ENCODE assay signal across 8 cellular contexts in the genomic region with DNA sequence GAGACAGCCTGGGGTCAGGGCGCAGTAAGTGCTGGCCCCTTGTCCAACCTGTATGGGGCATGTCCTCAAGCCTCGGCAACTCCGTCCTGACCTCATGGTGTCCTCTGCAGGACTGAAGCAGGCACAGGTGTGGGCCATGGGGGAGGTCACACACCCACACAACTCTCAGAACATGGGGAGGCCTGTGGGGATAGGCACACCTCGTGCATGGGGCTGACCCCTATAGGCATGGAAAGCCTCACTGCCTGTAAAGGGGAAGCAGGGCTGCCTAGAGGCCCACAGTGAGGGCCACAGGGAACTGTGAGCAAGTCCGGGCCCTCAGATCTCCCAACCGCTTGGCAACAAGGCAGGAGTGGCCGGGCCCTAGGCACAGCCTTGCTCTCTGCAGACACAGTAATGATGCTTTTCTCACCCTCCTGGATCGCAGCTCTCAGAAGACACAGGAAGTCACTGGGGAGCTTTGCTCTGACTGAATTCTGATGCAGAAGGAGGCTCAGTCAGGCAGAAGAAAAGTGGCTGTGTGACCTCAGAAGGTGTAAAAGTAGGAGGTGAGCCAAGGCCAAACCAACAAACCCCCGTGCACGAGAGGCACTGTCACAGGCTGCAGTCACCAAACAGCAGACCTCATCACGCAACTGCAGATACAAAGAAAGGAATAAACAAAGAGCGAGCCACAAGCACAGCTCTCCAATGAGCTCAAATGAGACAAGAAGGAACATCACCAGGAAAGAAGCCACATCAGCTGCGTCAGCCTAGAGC. TPM values are rescaled to one million over a fixed set of nuclear protein-coding genes. Genes with fewer than 3 reads are reported as not detected.
DNase-seq lines count a peak whose midpoint lies in the region; ATAC-seq, FAIRE-seq and TF ChIP-seq lines count a peak whose summit lies in the region.
"Had no signal": no experiment of that assay in that cellular context is flagged by ENCODE, and none has a peak within 500 bp of the region (broad histone marks: within the 10 kb centered on the region; RNA-seq: fewer than 3 reads in every experiment).

No MANE protein-coding gene starts in this region.

- DNase-seq in GM12892 (ENCODE audit: insufficient read length): no peak
- DNase-seq in osteocyte (ENCODE audit: extremely low spot score, unreplicated experiment): no peak
- no peak for DNase-seq in NCI-H526 (lab: John Stamatoyannopoulos, UW)
- DNase-seq: NCI-H2029 had no signal

- H3K27ac Mint-ChIP-seq in activated naive CD8-positive, alpha-beta T cell: peak overlapping the region; percentile 10
- peak overlapping the region; percentile 32 for H3K27ac Mint-ChIP-seq in osteocyte (ENCODE audit: unreplicated experiment)

- no peaks in the 10 kb centered on the region for H3K9me3 Mint-ChIP-seq in activated naive CD8-positive, alpha-beta T cell (ENCODE audit: low read depth)
- no peaks in the 10 kb centered on the region for H3K9me3 Mint-ChIP-seq in osteocyte (ENCODE audit: unreplicated experiment)

- no peaks in the 10 kb centered on the region for H3K36me3 Mint-ChIP-seq in activated naive CD8-positive, alpha-beta T cell
- H3K36me3 Mint-ChIP-seq in osteocyte (ENCODE audit: unreplicated experiment): peaks cover 3% of the 10 kb centered on the region

- FAIRE-seq in GM12892 (lab: Jason Lieb, UNC): peak; percentile 9

- peak overlapping the region; percentile 51 for H3K4me3 Mint-ChIP-seq in activated naive CD8-positive, alpha-beta T cell
- no peak overlapping the region for H3K4me3 Mint-ChIP-seq in osteocyte (ENCODE audit: unreplicated experiment)

- TF ChIP-seq POLR2A in GM12892 (IDR thresholded peaks at IDR 0.05; ENCODE audit: low read depth, low read length): no peak

- H3K27me3 Mint-ChIP-seq in activated naive CD8-positive, alpha-beta T cell: no peaks in the 10 kb centered on the region
- H3K27me3 Mint-ChIP-seq in osteocyte (ENCODE audit: unreplicated experiment): no peaks in the 10 kb centered on the region

- peaks cover 55% of the 10 kb centered on the region for H3K4me1 Mint-ChIP-seq in activated naive CD8-positive, alpha-beta T cell (ENCODE audit: low read depth)
- H3K4me1 Mint-ChIP-seq in osteocyte (ENCODE audit: unreplicated experiment): peaks cover 34% of the 10 kb centered on the region

- ATAC-seq in HG02852 (IDR thresholded peaks at IDR 0.05; ENCODE audit: unreplicated experiment) (peak; percentile 56), GM19467 (IDR thresholded peaks at IDR 0.05; ENCODE audit: unreplicated experiment) (no peak), HG02884 (IDR thresholded peaks at IDR 0.05; ENCODE audit: unreplicated experiment) (no peak)

- no peak for TF ChIP-seq CTCF in osteocyte (IDR thresholded peaks at IDR 0.05)

RNA-seq across cellular contexts. Expression of gene IPPK, which starts 5.4 kb away (rescaled TPM):
- polyA plus RNA-seq in GM12892 (2012; ENCODE audit: missing spikeins): 7.4 TPM
- 6.4 and 7.4 TPM in 2 replicates for total RNA-seq in osteocyte
